Comparison of ENCODE assay signal across 20 cellular contexts in the genomic region with DNA sequence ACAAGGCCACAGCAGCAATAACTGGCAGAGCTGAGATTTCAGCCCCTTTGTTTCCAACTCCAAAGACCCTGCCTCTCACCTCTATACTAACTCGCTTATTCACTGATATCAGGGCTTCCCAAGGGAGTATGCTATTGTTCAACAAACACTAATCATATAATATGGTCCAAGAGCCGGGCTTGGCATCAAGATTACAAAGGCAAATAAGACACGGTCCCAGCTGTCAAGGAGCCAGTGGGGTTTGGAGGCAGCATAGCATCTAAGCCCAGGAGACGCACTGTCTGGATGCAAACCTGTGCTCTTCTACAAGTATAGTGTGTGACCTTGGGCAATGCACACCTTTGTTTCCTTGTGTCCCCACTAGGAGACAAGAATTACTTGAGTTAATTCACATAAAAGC. TPM values are rescaled to one million over a fixed set of nuclear protein-coding genes. Genes with fewer than 3 reads are reported as not detected.
A peak's percentile ranks its signal among the peaks of the same experiment; 100 is the strongest.
DNase-seq lines count a peak whose midpoint lies in the region; ATAC-seq and TF ChIP-seq lines count a peak whose summit lies in the region.
"Had no signal": no experiment of that assay in that cellular context is flagged by ENCODE, and none has a peak within 500 bp of the region (broad histone marks: within the 10 kb centered on the region; RNA-seq: fewer than 3 reads in every experiment).

No MANE protein-coding gene starts in this region.

- H3K36me3 ChIP-seq in body of pancreas (replicated peaks in 1 of 2; ENCODE audit: insufficient read depth in 1 of 2, low read depth in 2 of 2) (peaks cover 0 to 1% of the 10 kb centered on the region in 2 donors), stomach (peaks cover 0 to 32% (median 20%) of the 10 kb centered on the region in 4 donors)

- TF ChIP-seq EP300 in stomach (IDR thresholded peaks at IDR 0.05) = no peak

- WGBS in body of pancreas, 2 donors = 13 to 32% methylated on average over 4 of the region's 4 CpGs
- 30 to 51% (median 35%) methylated on average over 4 of the region's 4 CpGs for WGBS in stomach, 5 donors

- H3K4me1 ChIP-seq in body of pancreas (peaks cover 48% of the 10 kb centered on the region), stomach (peaks cover 16 to 75% (median 54%) of the 10 kb centered on the region in 4 donors)
- H3K4me1 ChIP-seq: SJCRH30 had no signal

- H3K9me3 ChIP-seq in body of pancreas = peaks cover 0 to 2% (median 0%) of the 10 kb centered on the region in 3 donors
- H3K9me3 ChIP-seq in stomach = peaks cover 0 to 2% (median 0%) of the 10 kb centered on the region in 4 donors
- H3K9me3 ChIP-seq: SJCRH30 had no signal

- intact Hi-C loops in body of pancreas (cut with DNase I) (no loop called here), stomach (cut with DNase I; ENCODE audit: low total_unique reads) (no loop called here)

- no peak overlapping the region for H3K27ac ChIP-seq in body of pancreas
- peak overlapping the region in 4 of 5 donors; percentile 25 to 70 (median 49) for H3K27ac ChIP-seq in stomach
- H3K27ac ChIP-seq: 22Rv1; BLaER1 treated with 17β-estradiol and CSF1 and Interleukin-3, amounts not matched to agents 10 nM and 100 nM; SJCRH30 had no signal

- no peak for TF ChIP-seq CTCF in body of pancreas (IDR thresholded peaks at IDR 0.05)
- no peak for TF ChIP-seq CTCF in stomach (IDR thresholded peaks at IDR 0.05)

- ATAC-seq in body of pancreas = peak; percentile 67
- no peak for ATAC-seq in GM18519 (IDR thresholded peaks at IDR 0.05; ENCODE audit: low FRiP score, unreplicated experiment)
- no peak for ATAC-seq in GM19035 (IDR thresholded peaks at IDR 0.05; ENCODE audit: unreplicated experiment)

- H3K4me3 ChIP-seq in body of pancreas (no peak overlapping the region), stomach (no peak overlapping the region)
- H3K4me3 ChIP-seq: BLaER1 treated with 17β-estradiol and CSF1 and Interleukin-3, amounts not matched to agents 10 nM and 100 nM; SJCRH30 had no signal

- no peak for TF ChIP-seq POLR2A in body of pancreas (IDR thresholded peaks at IDR 0.05)
- no peak for TF ChIP-seq POLR2A in stomach (IDR thresholded peaks at IDR 0.05)

- peak; percentile 3 for DNase-seq in NCI-H1436 (lab: John Stamatoyannopoulos, UW)
- DNase-seq in NCI-H1436 treated with DMSO at 0.1 percent for 48 hours (lab: John Stamatoyannopoulos, UW) = no peak
- peak; percentile 6 for DNase-seq in NCI-H2171 treated with DMSO at 0.1 percent for 48 hours (lab: John Stamatoyannopoulos, UW)
- peak; percentile 14 to 58 (median 34) for DNase-seq in body of pancreas
- peak; percentile 78 for DNase-seq in stomach
- DNase-seq in cerebellar nuclear complex (lab: John Stamatoyannopoulos, UW) = no peak
- DNase-seq: ACHN; CD4-positive, alpha-beta memory T cell; MV-4-11; NCI-H1417; NCI-H187 treated with DMSO at 0.1 percent for 48 hours; NCI-H2107; NCI-H345; NCI-H526; NK-92 treated with Interleukin-12 subunit alpha and Interleukin-12 subunit beta, amount 100 ng/mL, for 24 hours; SJCRH30 had no signal

- H3K27me3 ChIP-seq in body of pancreas (no peaks in the 10 kb centered on the region), stomach (no peaks in the 10 kb centered on the region)
- H3K27me3 ChIP-seq: BLaER1 treated with 17β-estradiol and CSF1 and Interleukin-3, amounts not matched to agents 10 nM and 100 nM; SJCRH30 had no signal

RNA-seq across cellular contexts. Expression of a gene that starts 28.7 kb away (rescaled TPM):
- total RNA-seq in body of pancreas (10 to 100 TPM; 15.8 to 42.3 TPM), stomach (100 to 1,000 TPM in 2 of 5 donors, 10 to 100 TPM in 3; 12.7 to 102 (median 30.8) TPM)
- 10 to 100 TPM; 32.1 to 71.2 (median 61.6) TPM for polyA plus RNA-seq in stomach

Comparison
In these comparisons a context has a peak if more than half of its experiments do, and no peak if none do; other contexts are left out.
1. DNase-seq: peak in NCI-H1436 (single experiment), NCI-H2171 treated with DMSO at 0.1 percent for 48 hours (single experiment), body of pancreas (4 of 4) and stomach (single experiment); none in NCI-H1436 treated with DMSO at 0.1 percent for 48 hours (single experiment) and cerebellar nuclear complex (0 of 2).
2. H3K27ac ChIP-seq: peak in stomach (4 of 5); none in body of pancreas (0 of 4).